ENCODE assay signal across 9 cellular contexts in genomic region chr1:171715813-171716251, GRCh38. TPM values are rescaled to one million over a fixed set of nuclear protein-coding genes. Genes with fewer than 3 reads are reported as not detected.
DNase-seq lines count a peak whose midpoint lies in the region; ATAC-seq, FAIRE-seq and TF ChIP-seq lines count a peak whose summit lies in the region.
"Had no signal": no experiment of that assay in that cellular context is flagged by ENCODE, and none has a peak within 500 bp of the region (broad histone marks: within the 10 kb centered on the region; RNA-seq: fewer than 3 reads in every experiment).

No MANE protein-coding gene starts in this region.

- H3K4me2 ChIP-seq in K562 (ENCODE audit: insufficient read depth, low read length): no peak overlapping the region

- no peak for DNase-seq in BE2C
- DNase-seq in K562 (ENCODE audit: extremely low read depth in 1 of 4, low spot score in 3 of 4): peak in 1 of 4 experiments; percentile 23
- DNase-seq in right lobe of liver: no peak
- DNase-seq in activated T-helper 2 cell treated with anti-CD3 and anti-CD28 coated beads, Interferon-gamma antibody, Interleukin-2, Interleukin-4, amounts not matched to agents 10 μg/mL and 5 μg/mL and 100 μg/mL, durations not matched to agents 14 hours and 24 hours and 36 hours (ENCODE audit: low spot score): no peak
- no peak for DNase-seq in activated effector memory CD4-positive, alpha-beta T cell treated with Interleukin-2 at 50 U/mL for 16 hours

- H3K27ac Mint-ChIP-seq in activated T-helper 2 cell treated with anti-CD3 and anti-CD28 coated beads, Interferon-gamma antibody, Interleukin-2, Interleukin-4, amounts not matched to agents 10 μg/mL and 5 μg/mL and 100 μg/mL, durations not matched to agents 14 hours and 24 hours and 36 hours: no peak overlapping the region

- H3K36me3 Mint-ChIP-seq in activated T-helper 2 cell treated with anti-CD3 and anti-CD28 coated beads, Interferon-gamma antibody, Interleukin-2, Interleukin-4, amounts not matched to agents 10 μg/mL and 5 μg/mL and 100 μg/mL, durations not matched to agents 14 hours and 24 hours and 36 hours (ENCODE audit: low read depth): peaks cover 13% of the 10 kb centered on the region

- CTCF ChIA-PET in K562 (lab: Yijun Ruan, JAX; ENCODE audit: low intra/inter-chr PET ratio): interaction anchor here (0.6 kb wide), 1 partner anchor 1801 kb away, joined by 5 read pairs; no protein-coding TSS in a partner anchor

- intact Hi-C loops in K562 (cut with micrococcal nuclease): loop anchor here (1.0 to 10.0 kb wide), 3 partner anchors 61 to 231 kb away; partner anchors contain the start of gene PRRC2C
- intact Hi-C loops in right lobe of liver (cut with DNase I): loop anchor here in 1 of 2 donors (10.0 kb wide), 1 partner anchor 71 kb away; no protein-coding TSS in a partner anchor
- intact Hi-C loops in activated T-helper 2 cell treated with anti-CD3 and anti-CD28 coated beads, Interferon-gamma antibody, Interleukin-2, Interleukin-4, amounts not matched to agents 10 μg/mL and 5 μg/mL and 100 μg/mL, durations not matched to agents 14 hours and 24 hours and 36 hours (cut with micrococcal nuclease): no loop called here

- TF ChIP-seq CTCF in BE2C (IDR thresholded peaks at IDR 0.05; ENCODE audit: low read depth, low read length): peak; percentile 41
- TF ChIP-seq CTCF in K562 (IDR thresholded peaks at IDR 0.05 in 2 of 3, conservative IDR thresholded peaks at IDR 0.05 in 1 of 3; ENCODE audit: insufficient read depth in 2 of 3, low read depth in 1 of 3, low read length in 3 of 3): peak; percentile 30 to 66 (median 45); a peak in 4 of 6 replicates
- peak; percentile 41 to 50 (median 46) for TF ChIP-seq CTCF in right lobe of liver (IDR thresholded peaks at IDR 0.05)

- no peaks in the 10 kb centered on the region for H4K20me1 ChIP-seq in K562 (replicated peaks; ENCODE audit: control insufficient read depth, insufficient read depth, low read length)

- no peaks in the 10 kb centered on the region for H3K79me2 ChIP-seq in K562 (ENCODE audit: control insufficient read depth, insufficient read depth, low read length)

- no peaks in the 10 kb centered on the region; the same call in 1 of the 2 replicates for H3K4me1 ChIP-seq in BE2C
- peaks cover 0 to 4% of the 10 kb centered on the region in 2 experiments; a peak in 2 of 5 replicates for H3K4me1 ChIP-seq in K562 (replicated peaks in 1 of 2; ENCODE audit: control insufficient read depth in 2 of 2, insufficient read depth in 2 of 2, low read length in 2 of 2)
- no peaks in the 10 kb centered on the region for H3K4me1 ChIP-seq in right lobe of liver

- TF ChIP-seq RAD21 in Ishikawa (IDR thresholded peaks at IDR 0.05; ENCODE audit: low read depth) (peak; percentile 45), K562 (CRISPR knock-in tag; conservative IDR thresholded peaks at IDR 0.05 in 1 of 2, IDR thresholded peaks at IDR 0.05 in 1 of 2) (peak; percentile 37 to 48; a peak in 3 of 4 replicates)

- H3K9ac ChIP-seq in K562 (ENCODE audit: insufficient read depth in 1 of 2, low read depth in 2 of 2, low read length in 2 of 2): no peak overlapping the region

- ATAC-seq in K562 (peak; percentile 55), right lobe of liver (peak; percentile 65 to 74 (median 72)), HG02884 (IDR thresholded peaks at IDR 0.05; ENCODE audit: unreplicated experiment) (no peak), HG02610 (IDR thresholded peaks at IDR 0.05; ENCODE audit: unreplicated experiment) (no peak)

- no TSS peak for BruUV-seq in K562 (replicated peaks; lab: Mats Ljungman, UMichigan)

- no peaks in the 10 kb centered on the region for H3K9me3 Mint-ChIP-seq in activated T-helper 2 cell treated with anti-CD3 and anti-CD28 coated beads, Interferon-gamma antibody, Interleukin-2, Interleukin-4, amounts not matched to agents 10 μg/mL and 5 μg/mL and 100 μg/mL, durations not matched to agents 14 hours and 24 hours and 36 hours

- no peaks in the 10 kb centered on the region for H3K9me3 ChIP-seq in BE2C
- H3K9me3 ChIP-seq in K562 (replicated peaks; ENCODE audit: control insufficient read depth, insufficient read depth, low read depth, low read length): no peaks in the 10 kb centered on the region
- H3K9me3 ChIP-seq in right lobe of liver: no peaks in the 10 kb centered on the region

- 70% methylated on average over 3 of the region's 3 CpGs for WGBS in K562 (ENCODE audit: insufficient coverage, low coverage, missing lambda C conversion rate)
- 50% methylated on average over 3 of the region's 3 CpGs for WGBS in right lobe of liver (ENCODE audit: insufficient coverage, low coverage, low lambda C conversion rate, missing lambda C conversion rate)

- no peak for TF ChIP-seq POLR2A in K562 (conservative IDR thresholded peaks at IDR 0.05)
- no peak for TF ChIP-seq POLR2A in right lobe of liver (IDR thresholded peaks at IDR 0.05)

- H3K27me3 Mint-ChIP-seq in activated T-helper 2 cell treated with anti-CD3 and anti-CD28 coated beads, Interferon-gamma antibody, Interleukin-2, Interleukin-4, amounts not matched to agents 10 μg/mL and 5 μg/mL and 100 μg/mL, durations not matched to agents 14 hours and 24 hours and 36 hours (ENCODE audit: low read depth): no peaks in the 10 kb centered on the region

- no peak overlapping the region for H3K27ac ChIP-seq in K562 (ENCODE audit: extremely low read depth, low read depth, low read length)
- no peak overlapping the region for H3K27ac ChIP-seq in right lobe of liver
- H3K27ac ChIP-seq: epithelial cell of prostate had no signal

- TF ChIP-seq EP300 in Ishikawa (IDR thresholded peaks at IDR 0.05; ENCODE audit: borderline replicate concordance) (no peak), K562 (IDR thresholded peaks at IDR 0.05; ENCODE audit: low read length) (no peak)

- FAIRE-seq in K562 (lab: Jason Lieb, UNC): no peak

- no peaks in the 10 kb centered on the region for H3K9me1 ChIP-seq in K562 (ENCODE audit: control insufficient read depth, insufficient read depth, low read length)

- H3K36me3 ChIP-seq in BE2C (no peaks in the 10 kb centered on the region), K562 (ENCODE audit: control insufficient read depth, insufficient read depth, low read length) (peaks cover 7% of the 10 kb centered on the region; the same call in 2 of the 3 replicates), right lobe of liver (peaks cover 0 to 2% (median 0%) of the 10 kb centered on the region in 4 donors)

- no peak overlapping the region for H3K4me3 ChIP-seq in BE2C (ENCODE audit: low read depth, low read length)
- H3K4me3 ChIP-seq in K562: no peak overlapping the region
- H3K4me3 ChIP-seq in right lobe of liver: no peak overlapping the region

- POLR2A ChIA-PET in K562 (lab: Yijun Ruan, JAX): interaction anchor here (0.6 to 1.4 kb wide), 7 partner anchors 13 to 270 kb away, joined by 3 to 5 read pairs (median 3); partner anchors contain the start of gene VAMP4

- no peak overlapping the region for H2AFZ ChIP-seq in K562 (ENCODE audit: low read depth, low read length)

- in situ Hi-C loops in K562 (cut with MboI): no loop called here

- peaks cover 3% of the 10 kb centered on the region for H3K4me1 Mint-ChIP-seq in activated T-helper 2 cell treated with anti-CD3 and anti-CD28 coated beads, Interferon-gamma antibody, Interleukin-2, Interleukin-4, amounts not matched to agents 10 μg/mL and 5 μg/mL and 100 μg/mL, durations not matched to agents 14 hours and 24 hours and 36 hours (ENCODE audit: low read depth)

- H3K27me3 ChIP-seq in BE2C (no peaks in the 10 kb centered on the region), K562 (ENCODE audit: control insufficient read depth in 2 of 2, insufficient read depth in 2 of 2, low read length in 2 of 2) (no peaks in the 10 kb centered on the region), right lobe of liver (no peaks in the 10 kb centered on the region)

- H3K4me3 Mint-ChIP-seq in activated T-helper 2 cell treated with anti-CD3 and anti-CD28 coated beads, Interferon-gamma antibody, Interleukin-2, Interleukin-4, amounts not matched to agents 10 μg/mL and 5 μg/mL and 100 μg/mL, durations not matched to agents 14 hours and 24 hours and 36 hours (ENCODE audit: low read depth): no peak overlapping the region

TF ChIP-seq in Ishikawa, 13 proteins besides CTCF, POLR2A, EP300 and RAD21:
- TF ChIP-seq EGR1 (IDR thresholded peaks at IDR 0.05) (no peak), MAX (IDR thresholded peaks at IDR 0.05) (peak; percentile 61; the same call in 1 of the 2 replicates)

TF ChIP-seq in K562, 482 proteins besides CTCF, POLR2A, EP300 and RAD21:
- no peak for TF ChIP-seq ZFP36 (IDR thresholded peaks at IDR 0.05; ENCODE audit: low read depth, low read length, partially characterized antibody)
- TF ChIP-seq SMC3 (conservative IDR thresholded peaks at IDR 0.05; ENCODE audit: insufficient read depth, low read depth, low read length): peak; percentile 17; the same call in 1 of the 2 replicates
TF ChIP-seq in K562: peak in this region for 1.

RNA-seq across cellular contexts. Expression of gene VAMP4, which starts 26.0 kb away (rescaled TPM):
- polyA plus RNA-seq in BE2C (2012; ENCODE audit: insufficient read depth, insufficient read length, low read depth): 12.8 TPM
- total RNA-seq in K562 (2011; cell fraction: chromatin; rRNA removed; ENCODE audit: low replicate concordance): 3.1 and 14.9 TPM in 2 replicates
- 2.2 and 2.4 TPM in 2 replicates for total RNA-seq in K562 (2011; cell fraction: nucleolus; rRNA removed)
- 6.6 and 16.6 TPM in 2 replicates for total RNA-seq in K562 (2011; cell fraction: nucleoplasm; rRNA removed)
- total RNA-seq in K562 (2014; rRNA removed) (5.1 and 6.5 TPM in 2 replicates), K562 (2014; rRNA removed; fragmentation: Illumina TruSeq; extraction: Trizol) (12.3 and 14.7 TPM in 2 replicates), K562 (2015; rRNA removed; fragmentation: Illumina TruSeq; extraction: Trizol) (10.0 and 11.1 TPM in 2 replicates), K562 (2021) (12.3 and 13.7 TPM in 2 replicates), right lobe of liver (1 to 10 TPM; 3.9 to 7.9 (median 6.0) TPM)
- polyA plus RNA-seq in K562 (2011; rRNA removed) (12.5 and 21.4 TPM in 2 replicates), K562 (2014; fragmentation: Illumina TruSeq; extraction: Trizol) (12.4 and 14.0 TPM in 2 replicates), K562 (2014; fragmentation: Nextera tagmentation; extraction: Ambion mirVana) (1 to 10 TPM; 3.3 to 4.1 TPM), K562 (2014; rRNA removed) (11.4 and 11.9 TPM in 2 replicates)
- polyA plus RNA-seq in K562 (2011; cell fraction: cytosol; rRNA removed): 2.5 and 4.6 TPM in 2 replicates
- polyA plus RNA-seq in K562 (2011; cell fraction: nucleus; rRNA removed): 10.3 and 12.6 TPM in 2 replicates
- 12.7 and 15.1 TPM in 2 replicates for polyA plus RNA-seq in K562 (2012)
- 11.1 and 11.3 TPM in 2 replicates for polyA minus RNA-seq in K562 (2011; rRNA and poly(A)+ RNA removed)
- polyA minus RNA-seq in K562 (2011; cell fraction: cytosol; rRNA and poly(A)+ RNA removed): 7.7 and 8.4 TPM in 2 replicates
- polyA minus RNA-seq in K562 (2011; cell fraction: nucleus; rRNA and poly(A)+ RNA removed): 4.6 and 7.4 TPM in 2 replicates
- 10.2 and 11.8 TPM in 2 replicates for total RNA-seq in activated T-helper 2 cell treated with anti-CD3 and anti-CD28 coated beads, Interferon-gamma antibody, Interleukin-2, Interleukin-4, amounts not matched to agents 10 μg/mL and 5 μg/mL and 100 μg/mL, durations not matched to agents 14 hours and 24 hours and 36 hours

Comparison
In these comparisons a context has a peak if more than half of its experiments do, and no peak if none do; other contexts are left out.
1. ATAC-seq: peak in K562 (single experiment) and right lobe of liver (4 of 4); none in HG02884 (single experiment) and HG02610 (single experiment).
2. Peak in every context shown above with its lines, with median percentiles within 50 percentile points of each other: CTCF ChIP-seq.